Comparison of ENCODE assay signal across 20 cellular contexts in genomic region chr11:113763040-113763439, GRCh38. TPM values are rescaled to one million over a fixed set of nuclear protein-coding genes. Genes with fewer than 3 reads are reported as not detected.
"Had no signal": no experiment of that assay in that cellular context is flagged by ENCODE, and none has a peak within 500 bp of the region (broad histone marks: within the 10 kb centered on the region; RNA-seq: fewer than 3 reads in every experiment).

No MANE protein-coding gene starts in this region.

RNA-seq across cellular contexts. Expression of gene CLDN25, which starts 16.6 kb away (rescaled TPM):
- total RNA-seq: activated naive CD4-positive, alpha-beta T cell treated with anti-CD3 and anti-CD28 coated beads for 36 hours; activated naive CD4-positive, alpha-beta T cell treated with anti-CD3 and anti-CD28 coated beads, Interleukin-2, amount 50 U/mL, for 72 hours; activated naive CD8-positive, alpha-beta T cell treated with anti-CD3 and anti-CD28 coated beads for 36 hours; activated naive CD8-positive, alpha-beta T cell treated with anti-CD3 and anti-CD28 coated beads, Interleukin-2, amount 10 ng/mL, durations not matched to agents 7 days and 5 days; activated T-cell treated with anti-CD3 and anti-CD28 coated beads, Interleukin-2, amount 50 U/mL, for 4 hours; activated T-cell treated with anti-CD3 and anti-CD28 coated beads, Interleukin-2, amount 50 U/mL, for 72 hours; activated T-helper 1 cell treated with anti-CD3 and anti-CD28 coated beads, Interleukin-12 subunit alpha, Interleukin-12 subunit beta, Interleukin-2, Interleukin-4 antibody, amounts not matched to agents 30 ng/mL and 10 ng/mL and 1 ng/mL, durations not matched to agents 14 hours and 24 hours and 36 hours; activated T-helper 2 cell treated with anti-CD3 and anti-CD28 coated beads, Interferon-gamma antibody, Interleukin-2, Interleukin-4, amounts not matched to agents 10 μg/mL and 5 μg/mL and 100 μg/mL, durations not matched to agents 14 hours and 24 hours and 36 hours; adrenal gland; aorta; ascending aorta; astrocyte; body of pancreas; breast epithelium; bronchial epithelial cell; cardiac muscle cell; cardiac septum; cerebellum; chondrocyte had no signal
- polyA plus RNA-seq: adipose tissue, adrenal gland, aorta, cardiac muscle cell had no signal

RNA-seq across cellular contexts. Expression of gene TMPRSS5, which starts 56.9 kb away (rescaled TPM):
- total RNA-seq: ascending aorta had no signal
- polyA plus RNA-seq: cardiac muscle cell had no signal
